Comparison of ENCODE assay signal across 8 cellular contexts in genomic region chr11:108466405-108466804, GRCh38. TPM values are rescaled to one million over a fixed set of nuclear protein-coding genes. Genes with fewer than 3 reads are reported as not detected.
DNase-seq lines count a peak whose midpoint lies in the region; ATAC-seq and TF ChIP-seq lines count a peak whose summit lies in the region.

No MANE protein-coding gene starts in this region.

- no peaks in the 10 kb centered on the region for H3K79me2 ChIP-seq in hepatocyte
- no peaks in the 10 kb centered on the region for H3K79me2 ChIP-seq in smooth muscle cell (ENCODE audit: low read depth)

- H3K9me3 ChIP-seq in HEK293 (ENCODE audit: control insufficient read depth, insufficient read depth, low read depth, low read length) (no peaks in the 10 kb centered on the region), hepatocyte (ENCODE audit: low read depth) (no peaks in the 10 kb centered on the region), smooth muscle cell (replicated peaks; ENCODE audit: low read depth) (no peaks in the 10 kb centered on the region)

- H3K4me3 ChIP-seq in HEK293 (ENCODE audit: low read depth, low read length) (peak overlapping the region; percentile 84), hepatocyte (peak overlapping the region; percentile 68), smooth muscle cell (peak overlapping the region; percentile 73)

- H3K9ac ChIP-seq in smooth muscle cell (ENCODE audit: low read depth): peak overlapping the region; percentile 97

- H3K4me3 Mint-ChIP-seq in activated CD4-positive, alpha-beta memory T cell treated with anti-CD3 and anti-CD28 coated beads, Interleukin-2, amount 10 ng/mL, durations not matched to agents 7 days and 5 days: peak overlapping the region; percentile 99

- POLR2A ChIA-PET in HEK293 (lab: Yijun Ruan, JAX): no interaction called here
- POLR2A ChIA-PET in activated CD4-positive, alpha-beta memory T cell treated with anti-CD3 and anti-CD28 coated beads, Interleukin-2, amount 10 ng/mL, durations not matched to agents 7 days and 5 days (lab: Charles Lee): interaction anchor here (1.0 to 2.8 kb wide), 12 partner anchors 14 to 457 kb away, joined by 3 to 24 read pairs (median 6); partner anchors contain the start of genes ATM, CUL5, DDX10 and EXPH5

- H3K9me3 Mint-ChIP-seq in activated CD4-positive, alpha-beta memory T cell treated with anti-CD3 and anti-CD28 coated beads, Interleukin-2, amount 10 ng/mL, durations not matched to agents 7 days and 5 days: no peaks in the 10 kb centered on the region

- peaks cover 10% of the 10 kb centered on the region for H3F3A ChIP-seq in smooth muscle cell (ENCODE audit: low read depth)

- no peaks in the 10 kb centered on the region for H3K36me3 ChIP-seq in HEK293 (ENCODE audit: control insufficient read depth in 2 of 2, insufficient read depth in 1 of 2, low read length in 2 of 2)
- no peaks in the 10 kb centered on the region for H3K36me3 ChIP-seq in hepatocyte (replicated peaks; ENCODE audit: insufficient read depth, low read depth)
- H3K36me3 ChIP-seq in smooth muscle cell (ENCODE audit: low read depth): no peaks in the 10 kb centered on the region

- WGBS in hepatocyte (ENCODE audit: low lambda C conversion rate, missing lambda C conversion rate): 75% methylated on average over 7 of the region's 7 CpGs
- WGBS in smooth muscle cell (ENCODE audit: low lambda C conversion rate): 76% methylated on average over 7 of the region's 7 CpGs

- H2AFZ ChIP-seq in hepatocyte: peak overlapping the region; percentile 79
- peak overlapping the region; percentile 93 for H2AFZ ChIP-seq in smooth muscle cell (ENCODE audit: low read depth)

- no peaks in the 10 kb centered on the region for H3K27me3 Mint-ChIP-seq in activated CD4-positive, alpha-beta memory T cell treated with anti-CD3 and anti-CD28 coated beads, Interleukin-2, amount 10 ng/mL, durations not matched to agents 7 days and 5 days

- H3K36me3 Mint-ChIP-seq in activated CD4-positive, alpha-beta memory T cell treated with anti-CD3 and anti-CD28 coated beads, Interleukin-2, amount 10 ng/mL, durations not matched to agents 7 days and 5 days (ENCODE audit: low read depth): no peaks in the 10 kb centered on the region

- TF ChIP-seq CTCF in HEK293 (tag by site-specific recombination; IDR thresholded peaks at IDR 0.05) (no peak), hepatocyte (IDR thresholded peaks at IDR 0.05; ENCODE audit: poor library complexity) (no peak), smooth muscle cell (IDR thresholded peaks at IDR 0.05; ENCODE audit: borderline replicate concordance, insufficient read depth, poor library complexity, severe bottlenecking) (no peak)

- H3K27me3 ChIP-seq in hepatocyte (no peaks in the 10 kb centered on the region), smooth muscle cell (ENCODE audit: low read depth) (no peaks in the 10 kb centered on the region)

- no peak for ATAC-seq in GM18517 (IDR thresholded peaks at IDR 0.05; ENCODE audit: unreplicated experiment)

- DNase-seq in activated CD4-positive, alpha-beta memory T cell treated with anti-CD3 and anti-CD28 coated beads, Interleukin-2, amount 10 ng/mL, durations not matched to agents 7 days and 5 days: no peak
- no peak for DNase-seq in hepatocyte (ENCODE audit: low spot score)
- no peak for DNase-seq in smooth muscle cell (lab: John Stamatoyannopoulos, UW; ENCODE audit: unreplicated experiment)
- DNase-seq in NCI-H1417 treated with DMSO at 0.1 percent for 48 hours (lab: John Stamatoyannopoulos, UW): no peak
- DNase-seq in NCI-H82 treated with DMSO at 0.1 percent for 48 hours (lab: John Stamatoyannopoulos, UW; ENCODE audit: unreplicated experiment): no peak
- no peak for DNase-seq in NCI-H524 treated with DMSO at 0.1 percent for 48 hours (lab: John Stamatoyannopoulos, UW)

- CTCF ChIA-PET in HEK293 (lab: Yijun Ruan, JAX): no interaction called here
- CTCF ChIA-PET in activated CD4-positive, alpha-beta memory T cell treated with anti-CD3 and anti-CD28 coated beads, Interleukin-2, amount 10 ng/mL, durations not matched to agents 7 days and 5 days (lab: Charles Lee): interaction anchor here (1.6 kb wide), 1 partner anchor 245 kb away, joined by 4 read pairs; the partner anchor contains the start of gene NPAT

- H3K27ac Mint-ChIP-seq in activated CD4-positive, alpha-beta memory T cell treated with anti-CD3 and anti-CD28 coated beads, Interleukin-2, amount 10 ng/mL, durations not matched to agents 7 days and 5 days: peak overlapping the region; percentile 100

- H3K9me2 ChIP-seq in hepatocyte (replicated peaks; ENCODE audit: insufficient read depth): no peaks in the 10 kb centered on the region

- no peaks in the 10 kb centered on the region for H3K4me1 ChIP-seq in HEK293 (ENCODE audit: control insufficient read depth, insufficient read depth, low read length)
- H3K4me1 ChIP-seq in hepatocyte (ENCODE audit: insufficient read depth): no peaks in the 10 kb centered on the region
- peaks cover 8% of the 10 kb centered on the region for H3K4me1 ChIP-seq in smooth muscle cell (ENCODE audit: low read depth)

- H3K4me2 ChIP-seq in hepatocyte: peak overlapping the region; percentile 74
- peak overlapping the region; percentile 94 for H3K4me2 ChIP-seq in smooth muscle cell

- H3K27ac ChIP-seq in HEK293 (ENCODE audit: extremely low read depth, low read depth, low read length) (no peak overlapping the region), hepatocyte (peak overlapping the region; percentile 98), smooth muscle cell (ENCODE audit: low read depth) (peak overlapping the region; percentile 96)

- H4K20me1 ChIP-seq in hepatocyte (ENCODE audit: insufficient read depth, poor library complexity, severe bottlenecking) (no peaks in the 10 kb centered on the region), smooth muscle cell (ENCODE audit: low read depth) (no peaks in the 10 kb centered on the region)

- peaks cover 21% of the 10 kb centered on the region for H3K4me1 Mint-ChIP-seq in activated CD4-positive, alpha-beta memory T cell treated with anti-CD3 and anti-CD28 coated beads, Interleukin-2, amount 10 ng/mL, durations not matched to agents 7 days and 5 days

TF ChIP-seq in HEK293, 187 proteins besides CTCF, POLR2A, EP300 and RAD21:
- TF ChIP-seq ZNF335 (tag by site-specific recombination; conservative IDR thresholded peaks at IDR 0.05): peak; percentile 64
- no peak for TF ChIP-seq OVOL3 (tag by site-specific recombination; IDR thresholded peaks at IDR 0.05)
- no peak for TF ChIP-seq ZFP37 (tag by site-specific recombination; IDR thresholded peaks at IDR 0.05)
- peak; percentile 23 for TF ChIP-seq SCRT2 (tag by site-specific recombination; IDR thresholded peaks at IDR 0.05)
- no peak for TF ChIP-seq ZNF433 (tag by site-specific recombination; IDR thresholded peaks at IDR 0.05; ENCODE audit: low read depth)
- no peak for TF ChIP-seq ZNF558 (tag by site-specific recombination; IDR thresholded peaks at IDR 0.05)
- TF ChIP-seq YY2 (tag by site-specific recombination; IDR thresholded peaks at IDR 0.05): no peak
- no peak for TF ChIP-seq ZNF138 (tag by site-specific recombination; IDR thresholded peaks at IDR 0.05; ENCODE audit: borderline replicate concordance)
- TF ChIP-seq ZNF404 (tag by site-specific recombination; IDR thresholded peaks at IDR 0.05): no peak
- no peak for TF ChIP-seq ZNF776 (tag by site-specific recombination; IDR thresholded peaks at IDR 0.05; ENCODE audit: borderline replicate concordance)
- TF ChIP-seq PRDM4 (tag by site-specific recombination; IDR thresholded peaks at IDR 0.05): no peak
TF ChIP-seq in HEK293: peak in this region for 2.

RNA-seq across cellular contexts. Expression of gene C11orf65, which starts 0.9 kb away (rescaled TPM):
- total RNA-seq in activated CD4-positive, alpha-beta memory T cell treated with anti-CD3 and anti-CD28 coated beads, Interleukin-2, amount 10 ng/mL, durations not matched to agents 7 days and 5 days: 1 to 10 TPM in 1 of 2 experiments, under 1 TPM in 1; 0.58 to 1.2 TPM
- total RNA-seq in hepatocyte (0.50 and 1.0 TPM in 2 replicates), smooth muscle cell (0.76 and 1.9 TPM in 2 replicates)
- polyA plus RNA-seq in hepatocyte (0.34 and 0.40 TPM in 2 replicates), smooth muscle cell (1.7 and 1.9 TPM in 2 replicates)

RNA-seq across cellular contexts. Expression of gene POGLUT3, which starts 31.8 kb away (rescaled TPM):
- 10 to 100 TPM; 20.7 to 23.0 TPM for total RNA-seq in activated CD4-positive, alpha-beta memory T cell treated with anti-CD3 and anti-CD28 coated beads, Interleukin-2, amount 10 ng/mL, durations not matched to agents 7 days and 5 days
- total RNA-seq in hepatocyte: 26.8 and 30.6 TPM in 2 replicates
- 17.4 and 20.4 TPM in 2 replicates for polyA plus RNA-seq in hepatocyte
- 50.4 and 62.9 TPM in 2 replicates for total RNA-seq in smooth muscle cell
- polyA plus RNA-seq in smooth muscle cell: 28.9 and 34.4 TPM in 2 replicates
